15 cellular contexts compared by ENCODE assay signal in genomic region chr5:68245325-68245724, GRCh38. TPM values are rescaled to one million over a fixed set of nuclear protein-coding genes. Genes with fewer than 3 reads are reported as not detected.
A peak's percentile ranks its signal among the peaks of the same experiment; 100 is the strongest.
DNase-seq lines count a peak whose midpoint lies in the region; ATAC-seq and TF ChIP-seq lines count a peak whose summit lies in the region.
"Had no signal": no experiment of that assay in that cellular context is flagged by ENCODE, and none has a peak within 500 bp of the region (broad histone marks: within the 10 kb centered on the region; RNA-seq: fewer than 3 reads in every experiment).

No MANE protein-coding gene starts in this region.

- intact Hi-C loops in OCI-LY7 (cut with micrococcal nuclease; ENCODE audit: unreplicated experiment), result no loop called here

- 6 to 12% methylated on average over 3 of the region's 3 CpGs for WGBS in GM23248 (ENCODE audit: low coverage in 1 of 2, low lambda C conversion rate in 2 of 2, missing lambda C conversion rate in 2 of 2), 2 experiments

- peaks cover 99% of the 10 kb centered on the region for H3K79me2 ChIP-seq in GM23248 (ENCODE audit: insufficient read depth)
- peaks cover 48% of the 10 kb centered on the region; the same call in 1 of the 2 replicates for H3K79me2 ChIP-seq in OCI-LY7 (ENCODE audit: insufficient read depth, low read depth, low read length)

- no peaks in the 10 kb centered on the region for H3K36me3 ChIP-seq in GM23248 (ENCODE audit: low read depth)
- peaks cover 8% of the 10 kb centered on the region; the same call in 1 of the 2 replicates for H3K36me3 ChIP-seq in OCI-LY7 (ENCODE audit: insufficient read depth, low read length)

- H3K4me2 ChIP-seq in GM23248 (ENCODE audit: unreplicated experiment), result no peak overlapping the region
- no peak overlapping the region for H3K4me2 ChIP-seq in OCI-LY7 (ENCODE audit: low read length)

- BruUV-seq in OCI-LY7 (replicated peaks; lab: Mats Ljungman, UMichigan), result no TSS peak

- in situ Hi-C loops in GM23248 (cut with MboI), result no loop called here

- no peaks in the 10 kb centered on the region for H3K27me3 ChIP-seq in GM23248 (replicated peaks; ENCODE audit: insufficient read depth)

- H3K4me1 ChIP-seq in GM23248 (ENCODE audit: insufficient read depth) (peaks cover 30% of the 10 kb centered on the region), OCI-LY7 (ENCODE audit: insufficient read depth, low read length, poor library complexity, severe bottlenecking) (peaks cover 3% of the 10 kb centered on the region)

- POLR2A ChIA-PET in OCI-LY7 (lab: Charles Lee), result interaction anchor here (0.7 kb wide), 1 partner anchor 275 kb away, joined by 4 read pairs; no protein-coding TSS in a partner anchor

- H3K27ac ChIP-seq in GM23248, result no peak overlapping the region
- no peak overlapping the region for H3K27ac ChIP-seq in OCI-LY7 (ENCODE audit: low read depth, low read length, poor library complexity, severe bottlenecking)
- H3K27ac ChIP-seq: skin epidermis had no signal

- H3K9ac ChIP-seq in GM23248, result no peak overlapping the region

- H3K9me3 ChIP-seq in GM23248 (ENCODE audit: low read depth) (no peaks in the 10 kb centered on the region), OCI-LY7 (ENCODE audit: low read length) (no peaks in the 10 kb centered on the region)

- ATAC-seq in HG02973 (IDR thresholded peaks at IDR 0.05; ENCODE audit: unreplicated experiment), result no peak
- ATAC-seq in HG03439 (IDR thresholded peaks at IDR 0.05; ENCODE audit: unreplicated experiment), result no peak
- ATAC-seq: activated CD8-positive, alpha-beta T cell treated with anti-CD3 and anti-CD28 coated beads for 36 hours; T-cell had no signal

- H2AFZ ChIP-seq in GM23248, result no peak overlapping the region
- no peak overlapping the region for H2AFZ ChIP-seq in OCI-LY7 (ENCODE audit: low read length)

- peak; percentile 55 for DNase-seq in GM23248
- peak; percentile 63 for DNase-seq in NCI-H748 (lab: John Stamatoyannopoulos, UW; ENCODE audit: unreplicated experiment)
- DNase-seq in fibroblast of peridontal ligament (ENCODE audit: extremely low read depth), result peak; percentile 50
- peak; percentile 88 for DNase-seq in renal cortical epithelial cell (ENCODE audit: low read depth)
- DNase-seq in OCI-LY7 (ENCODE audit: low spot score), result no peak
- DNase-seq: activated CD8-positive, alpha-beta T cell treated with anti-CD3 and anti-CD28 coated beads for 36 hours; cerebellar nuclear complex; DMS53; NCI-H2107; nucleus accumbens; stimulated activated CD4-positive, alpha-beta T cell treated with anti-CD3 and anti-CD28 coated beads, Interleukin-4, amount 100 ng/mL, for 4 hours; T-cell had no signal

- peaks cover 10% of the 10 kb centered on the region for H3F3A ChIP-seq in GM23248 (ENCODE audit: insufficient read depth)

- H3K4me3 ChIP-seq in GM23248 (no peak overlapping the region), OCI-LY7 (ENCODE audit: low read depth, low read length, poor library complexity, severe bottlenecking) (no peak overlapping the region)
- H3K4me3 ChIP-seq: skin epidermis had no signal

- TF ChIP-seq CTCF in OCI-LY7 (conservative IDR thresholded peaks at IDR 0.05; ENCODE audit: low read length), result no peak

- no peaks in the 10 kb centered on the region for H3K9me2 ChIP-seq in GM23248 (ENCODE audit: insufficient read depth)
- no peaks in the 10 kb centered on the region for H3K9me2 ChIP-seq in OCI-LY7 (ENCODE audit: insufficient read depth, low read length)

- H4K20me1 ChIP-seq in GM23248 (ENCODE audit: insufficient read depth) (no peaks in the 10 kb centered on the region), OCI-LY7 (ENCODE audit: insufficient read depth, low read length) (peaks cover 10% of the 10 kb centered on the region; the same call in 1 of the 2 replicates)

- CTCF ChIA-PET in OCI-LY7 (lab: Charles Lee; ENCODE audit: unreplicated experiment), result no interaction called here

RNA-seq across cellular contexts. Expression of gene PIK3R1, which starts 29.8 kb away (rescaled TPM):
- total RNA-seq in GM23248 (2014; rRNA removed; shearing (Covaris generic)), result 14.4 and 28.3 TPM in 2 replicates
- 8.4 and 9.7 TPM in 2 replicates for polyA plus RNA-seq in GM23248 (2016; fragmentation: Nextera tagmentation; extraction: Ambion mirVana)
- 29.0 and 76.5 TPM in 2 replicates for total RNA-seq in renal cortical epithelial cell
- 14.9 and 15.8 TPM in 2 replicates for total RNA-seq in OCI-LY7 (2014; rRNA removed; shearing (Covaris generic))
- total RNA-seq in OCI-LY7 (2022), result 43.4 and 45.6 TPM in 2 replicates
